Comparison of ENCODE assay signal across 14 cellular contexts in the genomic region with DNA sequence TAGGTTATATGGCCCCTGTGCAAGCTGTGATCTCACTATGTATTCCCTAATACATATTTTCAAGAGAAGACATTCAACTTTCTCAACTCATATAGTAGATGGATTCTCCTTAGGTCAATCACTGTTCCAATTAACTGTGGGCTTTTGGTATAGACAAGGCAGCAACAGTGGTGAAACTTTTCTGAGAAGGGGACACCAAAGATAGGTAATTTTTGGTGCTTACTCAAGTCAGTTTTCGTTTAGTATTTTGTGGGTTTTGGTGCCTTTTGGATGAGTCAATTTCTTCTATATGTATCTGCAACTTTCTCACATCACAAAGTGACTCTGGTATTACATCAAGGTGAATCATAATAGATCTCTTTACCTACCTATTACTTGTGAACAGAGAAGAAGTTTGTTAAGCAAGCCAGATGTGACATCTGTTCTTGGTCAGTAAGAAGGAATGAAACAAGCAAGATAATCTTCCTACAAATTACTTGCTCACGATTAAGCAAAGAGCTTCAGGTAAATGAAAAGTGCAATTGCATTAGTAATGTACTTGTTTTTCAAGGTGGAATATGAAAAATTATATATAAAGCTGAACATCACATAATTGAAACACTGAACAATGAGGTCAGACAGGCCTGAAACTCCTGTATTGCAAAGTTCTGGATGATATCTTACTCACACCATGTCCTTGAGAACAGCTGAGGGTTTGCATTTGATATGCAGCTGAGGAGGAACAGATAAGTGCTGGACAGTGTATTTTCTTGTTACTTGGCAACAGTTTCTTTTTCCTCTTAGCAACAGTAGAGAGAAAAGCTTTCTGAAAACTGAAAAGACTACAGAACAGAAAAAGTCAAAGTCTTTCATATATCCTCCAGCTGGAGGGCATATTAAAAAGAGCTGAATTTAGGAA.
DNase-seq lines count a peak whose midpoint lies in the region; ATAC-seq and TF ChIP-seq lines count a peak whose summit lies in the region.
"Had no signal": no experiment of that assay in that cellular context is flagged by ENCODE, and none has a peak within 500 bp of the region (broad histone marks: within the 10 kb centered on the region; RNA-seq: fewer than 3 reads in every experiment).

No MANE protein-coding gene starts in this region.

- no peak overlapping the region for H3K27ac ChIP-seq in GM23338 (ENCODE audit: low read depth)
- H3K27ac ChIP-seq: C4-2B had no signal

- peaks cover 3% of the 10 kb centered on the region for H3K27me3 Mint-ChIP-seq in GM23338 (ENCODE audit: insufficient read depth, low read depth, poor library complexity)
- H3K27me3 Mint-ChIP-seq: central memory CD8-positive, alpha-beta T cell; naive thymus-derived CD4-positive, alpha-beta T cell had no signal

- no peak overlapping the region for H3K27ac Mint-ChIP-seq in GM23338
- H3K27ac Mint-ChIP-seq: naive thymus-derived CD4-positive, alpha-beta T cell had no signal

- TF ChIP-seq CTCF in astrocyte of the cerebellum (IDR thresholded peaks at IDR 0.05; ENCODE audit: low read depth, low read length, missing control alignments) (no peak), GM23338 (conservative IDR thresholded peaks at IDR 0.05; ENCODE audit: low read depth in 2 of 2) (no peak)

- in situ Hi-C loops in astrocyte of the cerebellum (cut with HindIII; ENCODE audit: low sequenced_read_pairs): no loop called here

- peak; percentile 53 for ATAC-seq in HG02610 (IDR thresholded peaks at IDR 0.05; ENCODE audit: unreplicated experiment)
- ATAC-seq in GM23338: no peak
- ATAC-seq in GM18505 (IDR thresholded peaks at IDR 0.05; ENCODE audit: unreplicated experiment): no peak
- ATAC-seq: naive thymus-derived CD4-positive, alpha-beta T cell had no signal

- H3K9me2 ChIP-seq in GM23338 (ENCODE audit: insufficient read depth): 0 out of 2 replicates have a peak, but pooled peaks cover 4% of the 10 kb centered on the region

- H3K4me3 Mint-ChIP-seq in GM23338: no peak overlapping the region
- H3K4me3 Mint-ChIP-seq: central memory CD8-positive, alpha-beta T cell; naive thymus-derived CD4-positive, alpha-beta T cell had no signal

- peaks cover 27% of the 10 kb centered on the region for H3K36me3 Mint-ChIP-seq in GM23338 (ENCODE audit: low read depth)

- H3K4me1 Mint-ChIP-seq in GM23338: no peaks in the 10 kb centered on the region
- H3K4me1 Mint-ChIP-seq: central memory CD8-positive, alpha-beta T cell; naive thymus-derived CD4-positive, alpha-beta T cell had no signal

- H3K4me1 ChIP-seq in GM23338 (ENCODE audit: insufficient read depth): no peaks in the 10 kb centered on the region

- no peak for TF ChIP-seq POLR2A in GM18505 (IDR thresholded peaks at IDR 0.05; ENCODE audit: borderline replicate concordance, extremely low read depth, insufficient read depth, insufficient read length)

- peaks cover 26% of the 10 kb centered on the region for H3K9me3 Mint-ChIP-seq in GM23338

- H3K4me2 ChIP-seq in GM23338: no peak overlapping the region

- H3K79me2 ChIP-seq in GM23338 (replicated peaks; ENCODE audit: insufficient read depth): no peaks in the 10 kb centered on the region

- no peaks in the 10 kb centered on the region for H3K27me3 ChIP-seq in GM23338 (ENCODE audit: insufficient read depth)

- DNase-seq in AG08395 (ENCODE audit: low spot score): peak; percentile 16
- peak; percentile 12 for DNase-seq in astrocyte of the cerebellum (ENCODE audit: low read depth)
- peak; percentile 12 for DNase-seq in inferior parietal cortex (ENCODE audit: extremely low spot score)
- no peak for DNase-seq in dedifferentiated amniotic fluid mesenchymal stem cell (ENCODE audit: extremely low spot score)
- DNase-seq in GM23338 (ENCODE audit: low spot score): no peak
- DNase-seq in NCI-H748 (lab: John Stamatoyannopoulos, UW; ENCODE audit: unreplicated experiment): no peak
- DNase-seq: activated CD8-positive, alpha-beta memory T cell treated with anti-CD3 and anti-CD28 coated beads for 24 hours; head of caudate nucleus; Kasumi-1; naive thymus-derived CD4-positive, alpha-beta T cell had no signal

- H2AFZ ChIP-seq in GM23338: no peak overlapping the region; the same call in 1 of the 2 replicates

- no peaks in the 10 kb centered on the region for H3K36me3 ChIP-seq in GM23338 (ENCODE audit: insufficient read depth)

- no peaks in the 10 kb centered on the region for H4K20me1 ChIP-seq in GM23338 (replicated peaks; ENCODE audit: insufficient read depth)

- H3K4me3 ChIP-seq in astrocyte of the cerebellum (ENCODE audit: low read depth, low read length) (no peak overlapping the region), GM23338 (no peak overlapping the region)

- no peaks in the 10 kb centered on the region for H3F3A ChIP-seq in GM23338 (replicated peaks; ENCODE audit: low read depth)

TF ChIP-seq in GM23338, 12 proteins besides CTCF, POLR2A, EP300 and RAD21:
- no peak for TF ChIP-seq POLR2AphosphoS5 (IDR thresholded peaks at IDR 0.05; ENCODE audit: low read depth)
- no peak for TF ChIP-seq NANOG (IDR thresholded peaks at IDR 0.05; ENCODE audit: borderline replicate concordance)
- TF ChIP-seq, protein P1, sequence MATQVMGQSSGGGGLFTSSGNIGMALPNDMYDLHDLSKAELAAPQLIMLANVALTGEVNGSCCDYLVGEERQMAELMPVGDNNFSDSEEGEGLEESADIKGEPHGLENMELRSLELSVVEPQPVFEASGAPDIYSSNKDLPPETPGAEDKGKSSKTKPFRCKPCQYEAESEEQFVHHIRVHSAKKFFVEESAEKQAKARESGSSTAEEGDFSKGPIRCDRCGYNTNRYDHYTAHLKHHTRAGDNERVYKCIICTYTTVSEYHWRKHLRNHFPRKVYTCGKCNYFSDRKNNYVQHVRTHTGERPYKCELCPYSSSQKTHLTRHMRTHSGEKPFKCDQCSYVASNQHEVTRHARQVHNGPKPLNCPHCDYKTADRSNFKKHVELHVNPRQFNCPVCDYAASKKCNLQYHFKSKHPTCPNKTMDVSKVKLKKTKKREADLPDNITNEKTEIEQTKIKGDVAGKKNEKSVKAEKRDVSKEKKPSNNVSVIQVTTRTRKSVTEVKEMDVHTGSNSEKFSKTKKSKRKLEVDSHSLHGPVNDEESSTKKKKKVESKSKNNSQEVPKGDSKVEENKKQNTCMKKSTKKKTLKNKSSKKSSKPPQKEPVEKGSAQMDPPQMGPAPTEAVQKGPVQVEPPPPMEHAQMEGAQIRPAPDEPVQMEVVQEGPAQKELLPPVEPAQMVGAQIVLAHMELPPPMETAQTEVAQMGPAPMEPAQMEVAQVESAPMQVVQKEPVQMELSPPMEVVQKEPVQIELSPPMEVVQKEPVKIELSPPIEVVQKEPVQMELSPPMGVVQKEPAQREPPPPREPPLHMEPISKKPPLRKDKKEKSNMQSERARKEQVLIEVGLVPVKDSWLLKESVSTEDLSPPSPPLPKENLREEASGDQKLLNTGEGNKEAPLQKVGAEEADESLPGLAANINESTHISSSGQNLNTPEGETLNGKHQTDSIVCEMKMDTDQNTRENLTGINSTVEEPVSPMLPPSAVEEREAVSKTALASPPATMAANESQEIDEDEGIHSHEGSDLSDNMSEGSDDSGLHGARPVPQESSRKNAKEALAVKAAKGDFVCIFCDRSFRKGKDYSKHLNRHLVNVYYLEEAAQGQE (IDR thresholded peaks at IDR 0.05; ENCODE audit: unreplicated experiment): no peak

Comparison
In these comparisons a context has a peak if more than half of its experiments do, and no peak if none do; other contexts are left out.
1. DNase-seq: peak in AG08395 (single experiment), astrocyte of the cerebellum (single experiment) and inferior parietal cortex (single experiment); none in dedifferentiated amniotic fluid mesenchymal stem cell (single experiment), GM23338 (single experiment) and NCI-H748 (single experiment).